23 cellular contexts compared by ENCODE assay signal in the genomic region with DNA sequence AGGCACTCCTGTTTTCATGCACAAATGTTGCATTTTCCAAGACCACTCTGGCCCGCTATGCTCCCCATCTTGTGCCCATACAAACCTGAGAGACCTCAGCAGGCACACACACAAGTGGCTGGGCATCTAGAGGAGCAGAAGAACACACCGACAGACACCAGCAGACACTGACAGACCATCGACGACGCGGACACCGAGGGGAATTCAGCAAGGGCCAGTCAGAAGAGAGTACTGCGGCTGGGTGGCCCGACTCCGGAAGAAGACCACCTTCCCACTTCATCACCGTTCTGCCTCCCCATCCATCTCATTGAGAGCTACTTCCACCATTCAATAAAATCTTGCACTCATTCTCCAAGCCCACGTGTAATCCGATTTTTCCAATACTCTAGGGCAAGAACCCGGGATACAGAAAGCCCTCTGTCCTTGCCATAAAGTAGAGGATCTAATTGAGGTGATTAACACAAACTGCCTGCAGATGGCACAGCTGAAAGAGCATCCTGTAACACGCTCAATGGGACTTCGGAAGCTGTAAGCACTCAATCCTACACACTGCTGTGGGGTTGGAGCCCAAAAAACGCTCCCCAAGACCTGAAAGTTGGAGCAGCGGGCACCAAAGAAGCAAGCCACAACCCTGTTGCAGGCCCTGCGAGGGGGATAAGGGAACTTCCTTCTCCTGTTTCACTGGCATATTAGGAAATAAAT.
DNase-seq lines count a peak whose midpoint lies in the region; TF ChIP-seq lines count a peak whose summit lies in the region.
"Had no signal": no experiment of that assay in that cellular context is flagged by ENCODE, and none has a peak within 500 bp of the region (broad histone marks: within the 10 kb centered on the region; RNA-seq: fewer than 3 reads in every experiment).

No MANE protein-coding gene starts in this region.

- H2AFZ ChIP-seq in SU-DHL-6 (ENCODE audit: low read depth, low read length, severe bottlenecking), result peak overlapping the region; percentile 66

- POLR2A ChIA-PET in CD8-positive, alpha-beta memory T cell (lab: Charles Lee), result no interaction called here

- no peaks in the 10 kb centered on the region for H3F3A ChIP-seq in SU-DHL-6 (ENCODE audit: insufficient read depth)

- no peak overlapping the region for H3K4me3 Mint-ChIP-seq in CD8-positive, alpha-beta memory T cell
- H3K4me3 Mint-ChIP-seq: activated naive CD4-positive, alpha-beta T cell treated with anti-CD3 and anti-CD28 coated beads, Interleukin-2, amount 50 U/mL, for 24 hours; stimulated activated naive CD8-positive, alpha-beta T cell treated with anti-CD3 and anti-CD28 coated beads, Interleukin-15, Interleukin-2, amounts not matched to agents 100 ng/mL and 50 ng/mL, for 24 hours had no signal

- TF ChIP-seq CTCF in SU-DHL-6 (IDR thresholded peaks at IDR 0.05; ENCODE audit: insufficient read depth, low read length, poor library complexity, severe bottlenecking), result no peak
- TF ChIP-seq CTCF in spleen (IDR thresholded peaks at IDR 0.05 in 8 of 11, conservative IDR thresholded peaks at IDR 0.05 in 3 of 11), result no peak
- TF ChIP-seq CTCF in stomach (IDR thresholded peaks at IDR 0.05), result no peak

- H3K79me2 ChIP-seq in SU-DHL-6 (ENCODE audit: insufficient read depth, low read length), result no peaks in the 10 kb centered on the region

- peaks cover 0 to 2% of the 10 kb centered on the region in 2 donors for H3K27me3 Mint-ChIP-seq in CD8-positive, alpha-beta memory T cell
- H3K27me3 Mint-ChIP-seq: activated naive CD4-positive, alpha-beta T cell treated with anti-CD3 and anti-CD28 coated beads, Interleukin-2, amount 50 U/mL, for 24 hours; stimulated activated naive CD8-positive, alpha-beta T cell treated with anti-CD3 and anti-CD28 coated beads, Interleukin-15, Interleukin-2, amounts not matched to agents 100 ng/mL and 50 ng/mL, for 24 hours had no signal

- H3K4me3 ChIP-seq in SU-DHL-6 (ENCODE audit: insufficient read depth, low read length, poor library complexity, severe bottlenecking), result no peak overlapping the region
- H3K4me3 ChIP-seq in spleen, result no peak overlapping the region
- H3K4me3 ChIP-seq in stomach, result no peak overlapping the region
- H3K4me3 ChIP-seq in CD8-positive, alpha-beta memory T cell (ENCODE audit: low read length), result no peak overlapping the region
- H3K4me3 ChIP-seq: coronary artery, esophagus squamous epithelium, tibial artery had no signal

- H3K27me3 ChIP-seq in SU-DHL-6 (ENCODE audit: low read length) (no peaks in the 10 kb centered on the region), spleen (replicated peaks in 1 of 7) (no peaks in the 10 kb centered on the region), stomach (no peaks in the 10 kb centered on the region)
- H3K27me3 ChIP-seq in CD8-positive, alpha-beta memory T cell (ENCODE audit: insufficient read depth, low read length, poor library complexity, severe bottlenecking), result no peaks in the 10 kb centered on the region
- H3K27me3 ChIP-seq: esophagus squamous epithelium, tibial artery had no signal

- H3K36me3 ChIP-seq in SU-DHL-6 (ENCODE audit: low read length) (0 out of 2 replicates have a peak, but pooled peaks cover 2% of the 10 kb centered on the region), spleen (no peaks in the 10 kb centered on the region), stomach (no peaks in the 10 kb centered on the region)
- H3K36me3 ChIP-seq in CD8-positive, alpha-beta memory T cell (ENCODE audit: insufficient read depth, low read length), result no peaks in the 10 kb centered on the region
- H3K36me3 ChIP-seq: esophagus squamous epithelium, tibial artery had no signal

- TF ChIP-seq EP300 in stomach (IDR thresholded peaks at IDR 0.05), result no peak

- CTCF ChIA-PET in CD8-positive, alpha-beta memory T cell (lab: Charles Lee), result no interaction called here

- no peak overlapping the region for H3K4me2 ChIP-seq in SU-DHL-6 (ENCODE audit: low read depth, low read length, poor library complexity, severe bottlenecking)

- TF ChIP-seq POLR2A in spleen (IDR thresholded peaks at IDR 0.05) (no peak), stomach (IDR thresholded peaks at IDR 0.05) (no peak)

- no peaks in the 10 kb centered on the region for H3K4me1 Mint-ChIP-seq in CD8-positive, alpha-beta memory T cell
- H3K4me1 Mint-ChIP-seq: activated naive CD4-positive, alpha-beta T cell treated with anti-CD3 and anti-CD28 coated beads, Interleukin-2, amount 50 U/mL, for 24 hours had no signal

- H3K9me3 ChIP-seq in SU-DHL-6 (ENCODE audit: insufficient read depth, low read length) (no peaks in the 10 kb centered on the region), spleen (peaks cover 0 to 40% (median 8%) of the 10 kb centered on the region in 8 donors), stomach (peaks cover 0 to 19% (median 9%) of the 10 kb centered on the region in 4 donors)
- no peaks in the 10 kb centered on the region for H3K9me3 ChIP-seq in CD8-positive, alpha-beta memory T cell (ENCODE audit: low read length)
- H3K9me3 ChIP-seq: esophagus squamous epithelium had no signal

- intact Hi-C loops in spleen (cut with DNase I; ENCODE audit: low total_unique reads) (no loop called here), stomach (cut with DNase I; ENCODE audit: low total_unique reads) (no loop called here)

- H3K4me1 ChIP-seq in spleen, result no peaks in the 10 kb centered on the region
- no peaks in the 10 kb centered on the region for H3K4me1 ChIP-seq in stomach
- H3K4me1 ChIP-seq in CD8-positive, alpha-beta memory T cell (ENCODE audit: insufficient read depth, low read length), result no peaks in the 10 kb centered on the region
- H3K4me1 ChIP-seq: esophagus squamous epithelium, tibial artery had no signal

- no peak overlapping the region for H3K9ac ChIP-seq in SU-DHL-6 (ENCODE audit: low read length)

- H3K9me3 Mint-ChIP-seq in CD8-positive, alpha-beta memory T cell, result peaks cover 0 to 29% (median 7%) of the 10 kb centered on the region in 5 donors

- H3K9me2 ChIP-seq in SU-DHL-6 (replicated peaks; ENCODE audit: insufficient read depth, low read length), result no peaks in the 10 kb centered on the region

- WGBS in spleen, 5 donors, result 83 to 94% (median 88%) methylated on average over 19 of the region's 19 CpGs
- 80 to 90% (median 85%) methylated on average over 18 to 19 of the region's 19 CpGs for WGBS in stomach, 5 donors

- DNase-seq in DMS53 (lab: John Stamatoyannopoulos, UW) (peak; percentile 5), DMS53 treated with DMSO at 0.1 percent for 48 hours (lab: John Stamatoyannopoulos, UW; ENCODE audit: unreplicated experiment) (no peak), iPS DF 4.7 (ENCODE audit: extremely low read depth, low spot score) (peak; percentile 9), spleen (peak; percentile 41), amniotic stem cell (lab: John Stamatoyannopoulos, UW) (no peak), stomach (no peak)
- no peak for DNase-seq in CD8-positive, alpha-beta memory T cell
- DNase-seq: 8988T; activated CD4-positive, alpha-beta T cell treated with anti-CD3 and anti-CD28 coated beads, Interleukin-2, amount 50 U/mL, for 4 hours; AML-193; DMS79 treated with DMSO at 0.1 percent for 48 hours; esophagus squamous epithelium; foreskin melanocyte; HCEC 1CT; NCI-H1436; NCI-H2081 treated with DMSO at 0.1 percent for 48 hours; NCI-H446 treated with DMSO at 0.1 percent for 48 hours; tibial artery had no signal

- no peaks in the 10 kb centered on the region for H3K36me3 Mint-ChIP-seq in CD8-positive, alpha-beta memory T cell
- H3K36me3 Mint-ChIP-seq: activated naive CD4-positive, alpha-beta T cell treated with anti-CD3 and anti-CD28 coated beads, Interleukin-2, amount 50 U/mL, for 24 hours had no signal

- H4K20me1 ChIP-seq in SU-DHL-6 (ENCODE audit: low read depth, low read length), result no peaks in the 10 kb centered on the region

- no peak overlapping the region for H3K27ac Mint-ChIP-seq in CD8-positive, alpha-beta memory T cell
- H3K27ac Mint-ChIP-seq: activated naive CD4-positive, alpha-beta T cell treated with anti-CD3 and anti-CD28 coated beads, Interleukin-2, amount 50 U/mL, for 24 hours; stimulated activated naive CD8-positive, alpha-beta T cell treated with anti-CD3 and anti-CD28 coated beads, Interleukin-15, Interleukin-2, amounts not matched to agents 100 ng/mL and 50 ng/mL, for 24 hours had no signal

- H3K27ac ChIP-seq in SU-DHL-6 (ENCODE audit: low read depth, low read length) (no peak overlapping the region), spleen (no peak overlapping the region), stomach (no peak overlapping the region)
- H3K27ac ChIP-seq in CD8-positive, alpha-beta memory T cell (ENCODE audit: low read depth, low read length), result no peak overlapping the region
- H3K27ac ChIP-seq: coronary artery, esophagus squamous epithelium, HL-60, tibial artery had no signal

Comparison
In these comparisons a context has a peak if more than half of its experiments do, and no peak if none do; other contexts are left out.
1. DNase-seq: peak in DMS53 (single experiment), iPS DF 4.7 (single experiment) and spleen (single experiment); none in DMS53 treated with DMSO at 0.1 percent for 48 hours (single experiment), amniotic stem cell (single experiment), stomach (single experiment) and CD8-positive, alpha-beta memory T cell (0 of 5).